Comparison of ENCODE assay signal across 17 cellular contexts in genomic region chr3:183318846-183319770, GRCh38.
DNase-seq lines count a peak whose midpoint lies in the region; ATAC-seq and TF ChIP-seq lines count a peak whose summit lies in the region.
"Had no signal": no experiment of that assay in that cellular context is flagged by ENCODE, and none has a peak within 500 bp of the region (broad histone marks: within the 10 kb centered on the region; RNA-seq: fewer than 3 reads in every experiment).

No MANE protein-coding gene starts in this region.

- H3K36me3 Mint-ChIP-seq in activated CD4-positive, alpha-beta T cell treated with anti-CD3 and anti-CD28 coated beads, Interleukin-2, amount 10 ng/mL, durations not matched to agents 7 days and 5 days (ENCODE audit: low read depth), result peaks cover 2% of the 10 kb centered on the region
- peaks cover 8% of the 10 kb centered on the region for H3K36me3 Mint-ChIP-seq in CD8-positive, alpha-beta T cell
- peaks cover 28% of the 10 kb centered on the region for H3K36me3 Mint-ChIP-seq in T-cell
- H3K36me3 Mint-ChIP-seq in activated CD4-positive, alpha-beta memory T cell treated with anti-CD3 and anti-CD28 coated beads, Interleukin-2, amount 10 ng/mL, durations not matched to agents 7 days and 5 days (ENCODE audit: low read depth), result no peaks in the 10 kb centered on the region

- TF ChIP-seq CTCF in CD8-positive, alpha-beta T cell (IDR thresholded peaks at IDR 0.05), result no peak

- H3K4me1 Mint-ChIP-seq in activated CD4-positive, alpha-beta T cell treated with anti-CD3 and anti-CD28 coated beads, Interleukin-2, amount 10 ng/mL, durations not matched to agents 7 days and 5 days, result peaks cover 29% of the 10 kb centered on the region
- peaks cover 12% of the 10 kb centered on the region for H3K4me1 Mint-ChIP-seq in CD8-positive, alpha-beta T cell (ENCODE audit: low read depth)
- peaks cover 12 to 17% (median 13%) of the 10 kb centered on the region in 3 donors for H3K4me1 Mint-ChIP-seq in T-cell
- H3K4me1 Mint-ChIP-seq in activated CD4-positive, alpha-beta memory T cell treated with anti-CD3 and anti-CD28 coated beads, Interleukin-2, amount 10 ng/mL, durations not matched to agents 7 days and 5 days, result peaks cover 9% of the 10 kb centered on the region
- H3K4me1 Mint-ChIP-seq: nephron had no signal

- POLR2A ChIA-PET in activated CD4-positive, alpha-beta T cell treated with anti-CD3 and anti-CD28 coated beads, Interleukin-2, amount 10 ng/mL, durations not matched to agents 7 days and 5 days (lab: Charles Lee), result no interaction called here
- POLR2A ChIA-PET in CD8-positive, alpha-beta T cell (lab: Charles Lee), result interaction anchor here (0.5 to 0.8 kb wide), 2 partner anchors 9 to 24 kb away, joined by 3 read pairs; no protein-coding TSS in a partner anchor
- POLR2A ChIA-PET in T-cell (lab: Charles Lee), result interaction anchor here (0.6 kb wide), 2 partner anchors 18 to 666 kb away, joined by 3 to 7 read pairs; no protein-coding TSS in a partner anchor
- POLR2A ChIA-PET in activated CD4-positive, alpha-beta memory T cell treated with anti-CD3 and anti-CD28 coated beads, Interleukin-2, amount 10 ng/mL, durations not matched to agents 7 days and 5 days (lab: Charles Lee), result no interaction called here

- peaks cover 13% of the 10 kb centered on the region for H3K4me1 ChIP-seq in CD8-positive, alpha-beta T cell (ENCODE audit: insufficient read depth, low read length)
- H3K4me1 ChIP-seq: prostate gland, uterus had no signal

- H3K4me3 ChIP-seq in CD8-positive, alpha-beta T cell (ENCODE audit: low read depth, low read length), result no peak overlapping the region
- H3K4me3 ChIP-seq: prostate gland, uterus had no signal

- no peak overlapping the region for H3K27ac ChIP-seq in CD8-positive, alpha-beta T cell (ENCODE audit: low read depth, low read length)
- H3K27ac ChIP-seq: prostate gland, uterus had no signal

- ATAC-seq in CD8-positive, alpha-beta T cell, result peak; percentile 31
- peak in 1 of 4 experiments; percentile 69 for ATAC-seq in T-cell (replicated peaks in 1 of 4)

- peak overlapping the region; percentile 49 for H3K4me3 Mint-ChIP-seq in activated CD4-positive, alpha-beta T cell treated with anti-CD3 and anti-CD28 coated beads, Interleukin-2, amount 10 ng/mL, durations not matched to agents 7 days and 5 days
- H3K4me3 Mint-ChIP-seq in CD8-positive, alpha-beta T cell, result peak overlapping the region; percentile 24
- H3K4me3 Mint-ChIP-seq in T-cell, result peak overlapping the region in 2 of 3 donors; percentile 19 to 26
- H3K4me3 Mint-ChIP-seq in activated CD4-positive, alpha-beta memory T cell treated with anti-CD3 and anti-CD28 coated beads, Interleukin-2, amount 10 ng/mL, durations not matched to agents 7 days and 5 days, result no peak overlapping the region
- H3K4me3 Mint-ChIP-seq: central memory CD8-positive, alpha-beta T cell; nephron had no signal

- DNase-seq in activated CD4-positive, alpha-beta T cell treated with anti-CD3 and anti-CD28 coated beads, Interleukin-2, amount 10 ng/mL, durations not matched to agents 7 days and 5 days, result peak; percentile 45
- DNase-seq in activated CD4-positive, alpha-beta T cell treated with anti-CD3 and anti-CD28 coated beads, Interleukin-2, amount 50 U/mL, for 4 hours, result no peak
- no peak for DNase-seq in CD8-positive, alpha-beta T cell
- DNase-seq in T-cell (no peak), fibroblast of gingiva (ENCODE audit: low read depth) (peak; percentile 32), mucosa of gallbladder (ENCODE audit: low spot score) (no peak), activated gamma-delta T cell treated with Interleukin-2 at 50 U/mL for 16 hours (no peak)
- DNase-seq in activated CD4-positive, alpha-beta memory T cell treated with anti-CD3 and anti-CD28 coated beads, Interleukin-2, amount 10 ng/mL, durations not matched to agents 7 days and 5 days, result no peak
- DNase-seq: C1 segment of cervical spinal cord; H7; mesendoderm; stimulated activated CD4-positive, alpha-beta T cell treated with anti-CD3 and anti-CD28 coated beads, Interleukin-4, amount 100 ng/mL, for 24 hours; substantia nigra; uterus had no signal

- peak overlapping the region; percentile 79 for H3K27ac Mint-ChIP-seq in activated CD4-positive, alpha-beta T cell treated with anti-CD3 and anti-CD28 coated beads, Interleukin-2, amount 10 ng/mL, durations not matched to agents 7 days and 5 days
- no peak overlapping the region for H3K27ac Mint-ChIP-seq in CD8-positive, alpha-beta T cell
- peak overlapping the region; percentile 0 to 25 for H3K27ac Mint-ChIP-seq in T-cell
- no peak overlapping the region for H3K27ac Mint-ChIP-seq in activated CD4-positive, alpha-beta memory T cell treated with anti-CD3 and anti-CD28 coated beads, Interleukin-2, amount 10 ng/mL, durations not matched to agents 7 days and 5 days
- H3K27ac Mint-ChIP-seq: nephron had no signal

- H3K9me3 ChIP-seq in CD8-positive, alpha-beta T cell (ENCODE audit: low read length), result no peaks in the 10 kb centered on the region
- H3K9me3 ChIP-seq: prostate gland, uterus had no signal

- no peaks in the 10 kb centered on the region for H3K27me3 ChIP-seq in CD8-positive, alpha-beta T cell (ENCODE audit: insufficient read depth, low read length)
- H3K27me3 ChIP-seq: uterus had no signal

- no peaks in the 10 kb centered on the region for H3K36me3 ChIP-seq in CD8-positive, alpha-beta T cell (ENCODE audit: insufficient read depth, low read length)
- H3K36me3 ChIP-seq: prostate gland, uterus had no signal

- no peaks in the 10 kb centered on the region for H3K27me3 Mint-ChIP-seq in activated CD4-positive, alpha-beta T cell treated with anti-CD3 and anti-CD28 coated beads, Interleukin-2, amount 10 ng/mL, durations not matched to agents 7 days and 5 days
- no peaks in the 10 kb centered on the region for H3K27me3 Mint-ChIP-seq in CD8-positive, alpha-beta T cell (ENCODE audit: low read depth)
- H3K27me3 Mint-ChIP-seq in T-cell, result no peaks in the 10 kb centered on the region
- H3K27me3 Mint-ChIP-seq in activated CD4-positive, alpha-beta memory T cell treated with anti-CD3 and anti-CD28 coated beads, Interleukin-2, amount 10 ng/mL, durations not matched to agents 7 days and 5 days, result no peaks in the 10 kb centered on the region
- H3K27me3 Mint-ChIP-seq: central memory CD8-positive, alpha-beta T cell had no signal

- no peaks in the 10 kb centered on the region for H3K9me3 Mint-ChIP-seq in activated CD4-positive, alpha-beta T cell treated with anti-CD3 and anti-CD28 coated beads, Interleukin-2, amount 10 ng/mL, durations not matched to agents 7 days and 5 days
- no peaks in the 10 kb centered on the region for H3K9me3 Mint-ChIP-seq in CD8-positive, alpha-beta T cell
- no peaks in the 10 kb centered on the region for H3K9me3 Mint-ChIP-seq in T-cell
- H3K9me3 Mint-ChIP-seq in activated CD4-positive, alpha-beta memory T cell treated with anti-CD3 and anti-CD28 coated beads, Interleukin-2, amount 10 ng/mL, durations not matched to agents 7 days and 5 days, result no peaks in the 10 kb centered on the region
- H3K9me3 Mint-ChIP-seq: central memory CD8-positive, alpha-beta T cell; nephron had no signal

- intact Hi-C loops in CD8-positive, alpha-beta T cell (cut with DNase I, micrococcal nuclease), result no loop called here

- CTCF ChIA-PET in activated CD4-positive, alpha-beta T cell treated with anti-CD3 and anti-CD28 coated beads, Interleukin-2, amount 10 ng/mL, durations not matched to agents 7 days and 5 days (lab: Charles Lee), result interaction anchor here (0.9 kb wide), 1 partner anchor 13 kb away, joined by 3 read pairs; no protein-coding TSS in a partner anchor
- CTCF ChIA-PET in CD8-positive, alpha-beta T cell (lab: Charles Lee), result no interaction called here
- CTCF ChIA-PET in T-cell (lab: Charles Lee), result no interaction called here
- CTCF ChIA-PET in activated CD4-positive, alpha-beta memory T cell treated with anti-CD3 and anti-CD28 coated beads, Interleukin-2, amount 10 ng/mL, durations not matched to agents 7 days and 5 days (lab: Charles Lee), result interaction anchor here (0.6 kb wide), 1 partner anchor 200 kb away, joined by 3 read pairs; no protein-coding TSS in a partner anchor

Comparison
In these comparisons a context has a peak if more than half of its experiments do, and no peak if none do; other contexts are left out.
1. DNase-seq: peak in activated CD4-positive, alpha-beta T cell treated with anti-CD3 and anti-CD28 coated beads, Interleukin-2, amount 10 ng/mL, durations not matched to agents 7 days and 5 days (single experiment) and fibroblast of gingiva (single experiment); none in activated CD4-positive, alpha-beta T cell treated with anti-CD3 and anti-CD28 coated beads, Interleukin-2, amount 50 U/mL, for 4 hours (0 of 2), CD8-positive, alpha-beta T cell (0 of 7), T-cell (0 of 34), mucosa of gallbladder (single experiment), activated CD4-positive, alpha-beta memory T cell treated with anti-CD3 and anti-CD28 coated beads, Interleukin-2, amount 10 ng/mL, durations not matched to agents 7 days and 5 days (single experiment) and activated gamma-delta T cell treated with Interleukin-2 at 50 U/mL for 16 hours (single experiment).
2. H3K27ac Mint-ChIP-seq: peak in activated CD4-positive, alpha-beta T cell treated with anti-CD3 and anti-CD28 coated beads, Interleukin-2, amount 10 ng/mL, durations not matched to agents 7 days and 5 days (single experiment) and T-cell (2 of 2); none in CD8-positive, alpha-beta T cell (single experiment) and activated CD4-positive, alpha-beta memory T cell treated with anti-CD3 and anti-CD28 coated beads, Interleukin-2, amount 10 ng/mL, durations not matched to agents 7 days and 5 days (single experiment).
3. CTCF ChIA-PET loops: an anchor here in activated CD4-positive, alpha-beta T cell treated with anti-CD3 and anti-CD28 coated beads, Interleukin-2, amount 10 ng/mL, durations not matched to agents 7 days and 5 days (0.9 kb wide) and activated CD4-positive, alpha-beta memory T cell treated with anti-CD3 and anti-CD28 coated beads, Interleukin-2, amount 10 ng/mL, durations not matched to agents 7 days and 5 days (0.6 kb wide); none called in CD8-positive, alpha-beta T cell and T-cell.
4. POLR2A ChIA-PET loops: an anchor here in CD8-positive, alpha-beta T cell (0.5 to 0.8 kb wide) and T-cell (0.6 kb wide); none called in activated CD4-positive, alpha-beta T cell treated with anti-CD3 and anti-CD28 coated beads, Interleukin-2, amount 10 ng/mL, durations not matched to agents 7 days and 5 days and activated CD4-positive, alpha-beta memory T cell treated with anti-CD3 and anti-CD28 coated beads, Interleukin-2, amount 10 ng/mL, durations not matched to agents 7 days and 5 days.